In the genomic region with DNA sequence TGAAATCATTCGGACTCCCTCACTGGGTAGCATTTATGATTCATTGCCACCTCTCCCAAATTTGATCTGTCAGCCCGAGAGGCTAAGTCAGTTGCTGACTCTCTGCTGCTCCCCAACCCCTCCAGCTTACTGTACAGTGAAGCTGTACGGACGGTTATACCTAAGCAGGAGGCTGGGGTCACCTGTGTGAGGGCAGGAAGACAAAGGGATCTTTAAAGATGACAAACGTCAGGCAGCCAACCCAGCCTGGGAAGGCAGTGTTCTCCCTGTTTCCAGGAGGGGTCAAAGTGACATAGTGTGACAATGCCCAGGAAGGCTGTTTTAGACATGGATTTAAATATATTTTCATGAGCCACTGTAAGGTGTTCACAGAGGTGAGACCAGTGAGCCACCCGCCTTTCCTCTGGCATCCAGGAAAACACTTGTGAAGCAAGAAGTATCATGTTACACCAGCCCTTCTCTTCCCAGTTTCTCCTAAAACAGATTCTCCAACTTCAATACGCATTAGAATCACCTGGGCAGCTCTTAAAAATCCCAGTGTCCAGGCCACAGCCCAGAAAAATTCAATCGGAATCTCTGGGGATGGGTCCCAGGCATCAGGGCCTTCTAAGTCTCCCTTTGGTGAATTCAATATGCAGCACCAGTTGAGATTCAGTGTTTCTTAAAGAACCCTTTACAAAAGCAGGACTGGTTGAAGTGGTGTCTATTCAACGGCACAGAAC, we compare ENCODE assay signal across 27 cellular contexts. TPM values are rescaled to one million over a fixed set of nuclear protein-coding genes. Genes with fewer than 3 reads are reported as not detected.
"Had no signal": no experiment of that assay in that cellular context is flagged by ENCODE, and none has a peak within 500 bp of the region (broad histone marks: within the 10 kb centered on the region; RNA-seq: fewer than 3 reads in every experiment).

No MANE protein-coding gene starts in this region.

- H3K9me2 ChIP-seq: SK-N-SH had no signal

- DNase-seq: IMR-90; Karpas-422; KG1; MG63; NCI-H1092; NCI-H1105 treated with DMSO at 0.1 percent for 48 hours; NCI-H1417 treated with DMSO at 0.1 percent for 48 hours; NCI-H146; NCI-H1694 treated with DMSO at 0.1 percent for 48 hours; NCI-H1930; NCI-H2081; NCI-H2107; NCI-H2171 treated with DMSO at 0.1 percent for 48 hours; NCI-H524; NCI-H526 treated with DMSO at 0.1 percent for 48 hours; NCI-H748 treated with DMSO at 0.1 percent for 48 hours; NK-92 treated with Interleukin-12 subunit alpha and Interleukin-12 subunit beta, amount 100 ng/mL, for 24 hours; PC-3; SHP77; SK-N-SH; SW 1271 had no signal

- H3K27ac ChIP-seq: RWPE1 had no signal

- H3K4me3 ChIP-seq: MG63 had no signal

- H3K9ac ChIP-seq: SK-N-SH had no signal

- FAIRE-seq: HepG2 had no signal

- H3K36me3 ChIP-seq: MG63 had no signal

- H3K9me3 ChIP-seq: MG63, SK-N-SH had no signal

- H3K4me2 ChIP-seq: SK-N-SH had no signal

- ATAC-seq: HepG2, Panc1, PC-3 had no signal

RNA-seq across cellular contexts. Expression of gene PAX1, which starts 6.8 kb away (rescaled TPM):
- total RNA-seq: HepG2, HT1080, IMR-90, OCI-LY7, PC-3, SK-MEL-5 had no signal
- polyA plus RNA-seq: HepG2, IMR-90, SK-N-SH had no signal
